In the genomic region with DNA sequence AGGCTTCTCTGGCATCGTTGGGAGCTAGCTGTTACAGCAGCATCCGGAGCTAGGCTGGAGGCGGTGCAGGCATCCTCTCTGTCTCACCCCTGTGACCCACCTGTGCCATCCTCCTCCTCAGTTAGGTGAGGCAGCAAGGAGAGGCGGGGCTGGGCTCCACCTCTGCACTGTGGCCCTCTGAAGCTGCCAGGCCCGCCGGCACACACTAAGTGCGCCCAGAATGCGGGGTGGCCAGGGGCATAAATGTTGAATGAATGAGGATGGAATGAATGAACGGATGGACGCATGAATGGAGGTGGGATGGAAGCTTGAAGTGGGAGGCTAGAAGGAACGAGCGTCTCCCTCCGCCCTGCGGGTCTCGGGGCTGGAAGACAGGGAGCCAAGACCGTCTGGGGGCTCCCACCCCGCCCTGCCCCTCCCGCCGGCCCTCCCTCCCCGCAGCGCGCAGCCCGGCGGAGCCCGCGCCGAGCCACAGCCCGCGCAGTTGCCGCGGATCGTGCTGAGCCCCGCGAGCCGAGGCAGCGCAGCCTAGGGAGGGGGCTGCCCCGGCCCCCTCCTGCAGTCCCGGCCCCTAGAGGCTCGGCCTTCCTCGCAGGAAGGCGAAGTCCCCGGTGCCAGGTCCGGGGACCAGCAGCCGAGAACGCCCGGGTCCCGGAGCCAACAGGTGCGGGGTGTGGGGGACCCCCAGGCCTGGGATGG, we compare ENCODE assay signal across 8 cellular contexts. TPM values are rescaled to one million over a fixed set of nuclear protein-coding genes. Genes with fewer than 3 reads are reported as not detected.
DNase-seq lines count a peak whose midpoint lies in the region; ATAC-seq, FAIRE-seq and TF ChIP-seq lines count a peak whose summit lies in the region.
"Had no signal": no experiment of that assay in that cellular context is flagged by ENCODE, and none has a peak within 500 bp of the region (broad histone marks: within the 10 kb centered on the region; RNA-seq: fewer than 3 reads in every experiment).

A gene (plus strand): TSS at position 472 of the 699 bp plus-strand sequence. CDS start 1,504 bp downstream, outside the sequence.

- POLR2A ChIA-PET in MCF 10A (lab: Yijun Ruan, JAX), result interaction anchor here (1.3 to 1.4 kb wide), 2 partner anchors 21 to 172 kb away, joined by 4 to 5 read pairs; no protein-coding TSS in a partner anchor
- POLR2A ChIA-PET in HepG2 (lab: Yijun Ruan, JAX), result interaction anchor here (1.2 kb wide), 1 partner anchor 10 kb away, joined by 3 read pairs; no protein-coding TSS in a partner anchor

- H4K20me1 ChIP-seq in HepG2 (ENCODE audit: insufficient read depth, low read length), result no peaks in the 10 kb centered on the region

- peak within 1 kb of the TSS; percentile 28; the same call in 1 of the 2 replicates for H3K4me3 ChIP-seq in LNCaP clone FGC (ENCODE audit: low read depth, low read length)
- H3K4me3 ChIP-seq in HepG2 (replicated peaks in 1 of 3; ENCODE audit: insufficient read depth in 1 of 3, low read depth in 2 of 3, low read length in 3 of 3), result peak within 1 kb of the TSS; percentile 59 to 72 (median 65)
- H3K4me3 ChIP-seq in thoracic aorta, result peak within 1 kb of the TSS; percentile 78

- H3K27me3 ChIP-seq in HepG2 (ENCODE audit: control insufficient read depth in 1 of 2, insufficient read depth in 2 of 2, low read length in 2 of 2) (peaks cover 7 to 42% of the 10 kb centered on the region in 2 experiments), thoracic aorta (replicated peaks; ENCODE audit: insufficient read depth) (no peaks in the 10 kb centered on the region)

- H3K4me1 ChIP-seq in HepG2 (ENCODE audit: insufficient read depth, low read length), result peaks cover 9% of the 10 kb centered on the region; the same call in 1 of the 2 replicates
- peaks cover 14 to 47% of the 10 kb centered on the region in 2 donors for H3K4me1 ChIP-seq in thoracic aorta (ENCODE audit: control insufficient read depth in 1 of 2, low read depth in 2 of 2)

- H3K79me2 ChIP-seq in HepG2 (ENCODE audit: insufficient read depth, low read length), result no peaks in the 10 kb centered on the region

- H3K4me3 Mint-ChIP-seq in MCF 10A (ENCODE audit: unreplicated experiment), result peak within 1 kb of the TSS; percentile 66

- H3K4me2 ChIP-seq in HepG2 (ENCODE audit: low read depth, low read length), result peak within 1 kb of the TSS; percentile 77

- no peak for TF ChIP-seq EP300 in HepG2 (IDR thresholded peaks at IDR 0.05; ENCODE audit: low read depth in 2 of 2, low read length in 2 of 2)
- TF ChIP-seq EP300 in HepG2 (CRISPR knock-in tag; IDR thresholded peaks at IDR 0.05; ENCODE audit: borderline replicate concordance), result no peak

- no peaks in the 10 kb centered on the region for H3K9me3 ChIP-seq in HepG2 (ENCODE audit: low read length)
- no peaks in the 10 kb centered on the region for H3K9me3 ChIP-seq in thoracic aorta

- TF ChIP-seq CTCF in LNCaP clone FGC (IDR thresholded peaks at IDR 0.05; ENCODE audit: control insufficient read depth, extremely low read depth, insufficient read depth) (no peak), MCF 10A (IDR thresholded peaks at IDR 0.05; ENCODE audit: unreplicated experiment) (no peak), HepG2 (CRISPR knock-in tag; IDR thresholded peaks at IDR 0.05) (no peak), thoracic aorta (IDR thresholded peaks at IDR 0.05) (no peak)

- no peaks in the 10 kb centered on the region for H3K4me1 Mint-ChIP-seq in MCF 10A (ENCODE audit: insufficient read depth, unreplicated experiment)

- H3K9me3 Mint-ChIP-seq in MCF 10A (ENCODE audit: unreplicated experiment), result no peaks in the 10 kb centered on the region

- H3K27me3 Mint-ChIP-seq in MCF 10A (ENCODE audit: insufficient read depth, unreplicated experiment), result peaks cover 29% of the 10 kb centered on the region

- DNase-seq in LNCaP clone FGC (ENCODE audit: low read depth) (no peak), MCF 10A (ENCODE audit: unreplicated experiment) (no peak), HepG2 (ENCODE audit: low spot score) (no peak), thoracic aorta (ENCODE audit: low spot score) (no peak), COLO668 (lab: John Stamatoyannopoulos, UW; ENCODE audit: unreplicated experiment) (no peak), foreskin melanocyte (no peak)

- ATAC-seq in HepG2, result peak; percentile 37
- ATAC-seq in thoracic aorta (ENCODE audit: insufficient number of reproducible peaks, low FRiP score, low read depth), result no peak
- no peak for ATAC-seq in HG03108 (IDR thresholded peaks at IDR 0.05; ENCODE audit: unreplicated experiment)

- H3K27ac ChIP-seq in HepG2 (ENCODE audit: extremely low read length, insufficient read depth, low read length) (no peak within 1 kb of the TSS), thoracic aorta (no peak within 1 kb of the TSS)

- no peaks in the 10 kb centered on the region for H3K36me3 Mint-ChIP-seq in MCF 10A (ENCODE audit: insufficient read depth, unreplicated experiment)

- no peak for TF ChIP-seq POLR2A in HepG2 (IDR thresholded peaks at IDR 0.05; ENCODE audit: insufficient read depth in 1 of 2, low read depth in 2 of 2, low read length in 2 of 2)

- no peak within 1 kb of the TSS for H3K9ac ChIP-seq in HepG2 (ENCODE audit: insufficient read depth, low read depth, low read length)

- CTCF ChIA-PET in MCF 10A (lab: Yijun Ruan, JAX) (interaction anchor here (0.7 to 1.8 kb wide), 5 partner anchors 10 to 432 kb away, joined by 3 to 9 read pairs (median 6); no protein-coding TSS in a partner anchor), HepG2 (lab: Yijun Ruan, JAX; ENCODE audit: low intra/inter-chr PET ratio, low total read pairs) (interaction anchor here (1.3 to 2.8 kb wide), 2 partner anchors 23 to 53 kb away, joined by 3 to 17 read pairs; no protein-coding TSS in a partner anchor)

- no TSS peak for BruUV-seq in MCF 10A (replicated peaks; lab: Mats Ljungman, UMichigan)
- no TSS peak for BruUV-seq in HepG2 (replicated peaks; lab: Mats Ljungman, UMichigan)

- intact Hi-C loops in MCF 10A (cut with micrococcal nuclease), result no loop called here
- intact Hi-C loops in HepG2 (cut with micrococcal nuclease; ENCODE audit: unreplicated experiment), result no loop called here

- in situ Hi-C loops in HepG2 (cut with HindIII; ENCODE audit: extremely low pct_ligation_motif_present, low pct_unique_long_range_greater_than_20kb), result no loop called here

- no peak within 1 kb of the TSS for H2AFZ ChIP-seq in HepG2 (ENCODE audit: low read length)

- no peak for FAIRE-seq in HepG2 (lab: Jason Lieb, UNC)

- H3K27ac Mint-ChIP-seq in MCF 10A (ENCODE audit: low read depth, unreplicated experiment), result no peak within 1 kb of the TSS

- TF ChIP-seq RAD21 in HepG2 (CRISPR knock-in tag; IDR thresholded peaks at IDR 0.05), result no peak

- 6% methylated on average over 14 of the region's 48 CpGs for WGBS in HepG2 (ENCODE audit: low lambda C conversion rate)

- H3K36me3 ChIP-seq in HepG2 (replicated peaks in 1 of 2; ENCODE audit: control insufficient read depth in 1 of 2, insufficient read depth in 2 of 2, low read length in 2 of 2) (no peaks in the 10 kb centered on the region), thoracic aorta (no peaks in the 10 kb centered on the region)

TF ChIP-seq in HepG2, 621 proteins besides CTCF, POLR2A, EP300 and RAD21:
- TF ChIP-seq PHF21A (CRISPR knock-in tag; IDR thresholded peaks at IDR 0.05) (no peak), ZNF12 (CRISPR knock-in tag; IDR thresholded peaks at IDR 0.05) (peak; percentile 71; the same call in 1 of the 2 replicates), ZMAT3 (CRISPR knock-in tag; conservative IDR thresholded peaks at IDR 0.05) (0 out of 2 replicates have a peak, but pooled peaks have one; percentile 24)

RNA-seq across cellular contexts. Expression of the gene that starts here (rescaled TPM):
- total RNA-seq in MCF 10A (2022), result not detected in 2 replicates
- total RNA-seq in HepG2 (2016; rRNA removed; fragmentation: Illumina TruSeq; extraction: Trizol), result not detected in 2 replicates
- total RNA-seq in HepG2 (2016; cell fraction: cytosol; rRNA removed; fragmentation: Illumina TruSeq; extraction: Trizol; ENCODE audit: low read depth), result not detected in 2 replicates
- total RNA-seq in HepG2 (2016; cell fraction: insoluble cytoplasmic fraction; rRNA removed; fragmentation: Illumina TruSeq; extraction: Trizol), result not detected in 2 replicates
- total RNA-seq in HepG2 (2016; cell fraction: membrane; rRNA removed; fragmentation: Illumina TruSeq; extraction: Trizol), result not detected in 2 replicates
- total RNA-seq in HepG2 (2016; cell fraction: nucleus; rRNA removed; fragmentation: Illumina TruSeq; extraction: Trizol), result not detected in 2 replicates
- 0.05 TPM in 1 of 2 replicates, not detected in the other for polyA plus RNA-seq in HepG2 (2011; rRNA removed)
- 0.03 TPM in 1 of 2 replicates, not detected in the other for polyA plus RNA-seq in HepG2 (2011; cell fraction: cytosol; rRNA removed)
- 0.13 and 0.23 TPM in 2 replicates for polyA plus RNA-seq in HepG2 (2011; cell fraction: nucleus; rRNA removed)
- 0.07 TPM in 1 of 2 replicates, not detected in the other for polyA plus RNA-seq in HepG2 (2012)
- polyA plus RNA-seq in HepG2 (2016; cell fraction: cytosol; fragmentation: Illumina TruSeq; extraction: Trizol; ENCODE audit: low read depth), result not detected in 2 replicates
- polyA plus RNA-seq in HepG2 (2016; cell fraction: insoluble cytoplasmic fraction; fragmentation: Illumina TruSeq; extraction: Trizol; ENCODE audit: low read depth), result not detected in 2 replicates
- polyA plus RNA-seq in HepG2 (2016; cell fraction: membrane; fragmentation: Illumina TruSeq; extraction: Trizol; ENCODE audit: low read depth), result not detected in 2 replicates
- polyA plus RNA-seq in HepG2 (2016; cell fraction: nucleus; fragmentation: Illumina TruSeq; extraction: Trizol; ENCODE audit: insufficient read depth, low read depth), result not detected in 2 replicates
- polyA minus RNA-seq in HepG2 (2011; rRNA and poly(A)+ RNA removed; ENCODE audit: low replicate concordance), result not detected in 2 replicates
- polyA minus RNA-seq in HepG2 (2011; cell fraction: cytosol; rRNA and poly(A)+ RNA removed), result not detected in 2 replicates
- not detected in 2 replicates for polyA minus RNA-seq in HepG2 (2011; cell fraction: nucleus; rRNA and poly(A)+ RNA removed)
- not detected for total RNA-seq in thoracic aorta
- total RNA-seq: liver had no signal

Comparison
In these comparisons a context has a peak if more than half of its experiments do, and no peak if none do; other contexts are left out.
1. Peak in ATAC-seq, H3K4me3 ChIP-seq and H3K4me2 ChIP-seq in HepG2; RNA of the gene not detected or under 1 TPM.
2. H3K4me3 ChIP-seq: peak in every context shown above with its lines; median percentile 78 in thoracic aorta; 65 in HepG2; 28 in LNCaP clone FGC.